In the genomic region with DNA sequence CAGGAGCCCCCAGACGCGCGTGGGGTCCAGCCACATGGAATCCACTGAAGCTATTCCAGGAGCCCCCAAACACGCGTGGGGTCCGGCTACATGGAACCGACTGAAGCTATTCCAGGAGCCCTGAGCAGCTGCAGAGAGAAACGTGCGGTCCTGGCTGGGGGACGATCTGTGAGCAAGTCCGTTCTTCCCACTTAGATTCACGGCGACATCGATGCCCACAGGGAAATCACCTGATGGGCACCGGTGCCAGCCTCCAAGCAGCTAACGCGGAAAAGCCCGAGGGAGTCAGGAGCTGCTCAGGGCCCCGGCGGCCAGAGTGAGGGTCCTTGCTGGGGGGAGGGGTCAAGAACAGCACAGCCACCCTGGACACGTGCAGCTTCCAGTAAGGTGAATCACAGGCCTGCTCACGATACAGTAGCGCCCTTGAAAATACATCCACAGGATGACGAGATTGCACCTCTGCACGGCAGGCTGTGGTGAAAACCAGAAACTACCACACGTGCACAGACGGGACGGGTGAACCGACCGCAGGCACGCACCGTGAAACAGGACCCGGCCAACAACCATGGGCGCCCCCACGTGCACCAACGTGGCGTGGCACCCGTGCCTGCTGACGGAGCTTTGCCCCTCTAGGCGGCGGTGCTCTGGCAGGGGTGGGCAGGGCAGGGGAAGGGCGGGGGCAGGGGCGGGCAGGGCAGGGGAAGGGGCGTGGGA, we compare ENCODE assay signal across 11 cellular contexts.
DNase-seq lines count a peak whose midpoint lies in the region; ATAC-seq and TF ChIP-seq lines count a peak whose summit lies in the region.
"Had no signal": no experiment of that assay in that cellular context is flagged by ENCODE, and none has a peak within 500 bp of the region (broad histone marks: within the 10 kb centered on the region; RNA-seq: fewer than 3 reads in every experiment).

No MANE protein-coding gene starts in this region.

- peak overlapping the region in 7 of 11 experiments; percentile 19 to 62 (median 50); a peak in 11 of 22 replicates for H3K27ac ChIP-seq in BLaER1 treated with 17β-estradiol and CSF1 and Interleukin-3, amounts not matched to agents 10 nM and 100 nM
- H3K27ac ChIP-seq in GM23338 (ENCODE audit: low read depth) (no peak overlapping the region), neural progenitor cell (no peak overlapping the region), prostate gland (no peak overlapping the region)
- H3K27ac ChIP-seq: epithelial cell of prostate had no signal

- peaks cover 0 to 78% (median 7%) of the 10 kb centered on the region in 11 experiments; a peak in 11 of 22 replicates for H3K27me3 ChIP-seq in BLaER1 treated with 17β-estradiol and CSF1 and Interleukin-3, amounts not matched to agents 10 nM and 100 nM
- no peaks in the 10 kb centered on the region for H3K27me3 ChIP-seq in GM23338 (ENCODE audit: insufficient read depth)
- no peaks in the 10 kb centered on the region for H3K27me3 ChIP-seq in neural progenitor cell
- H3K27me3 ChIP-seq in prostate gland (replicated peaks; ENCODE audit: insufficient read depth): no peaks in the 10 kb centered on the region

- no peak overlapping the region for H3K4me3 Mint-ChIP-seq in GM23338
- H3K4me3 Mint-ChIP-seq in activated T-cell treated with anti-CD3 and anti-CD28 coated beads, Interleukin-2, amount 50 U/mL, for 4 hours: no peak overlapping the region
- no peak overlapping the region for H3K4me3 Mint-ChIP-seq in neural progenitor cell
- H3K4me3 Mint-ChIP-seq: T-helper 1 cell treated with Interleukin-12 subunit alpha and Interleukin-12 subunit beta and Interleukin-4 antibody, amounts not matched to agents 30 μg/mL and 1 μg/mL, for 36 hours had no signal

- H3K79me2 ChIP-seq in GM23338 (replicated peaks; ENCODE audit: insufficient read depth) (no peaks in the 10 kb centered on the region), neural progenitor cell (ENCODE audit: low read depth) (no peaks in the 10 kb centered on the region)

- peak; percentile 79 for ATAC-seq in GM23338
- ATAC-seq in activated T-cell treated with anti-CD3 and anti-CD28 coated beads, Interleukin-2, amount 50 U/mL, for 4 hours: peak; percentile 38 to 71
- ATAC-seq: sciatic nerve had no signal

- 0 out of 22 replicates have a peak overlapping the region, but pooled peaks of 3 of the 11 experiments have one; percentile 6 to 16 (median 10) for H3K9ac ChIP-seq in BLaER1 treated with 17β-estradiol and CSF1 and Interleukin-3, amounts not matched to agents 10 nM and 100 nM
- H3K9ac ChIP-seq in neural progenitor cell: no peak overlapping the region

- intact Hi-C loops in prostate gland (cut with DNase I): no loop called here

- H3K4me3 ChIP-seq in BLaER1 treated with 17β-estradiol and CSF1 and Interleukin-3, amounts not matched to agents 10 nM and 100 nM: no peak overlapping the region
- H3K4me3 ChIP-seq in GM23338 (no peak overlapping the region), neural progenitor cell (no peak overlapping the region), prostate gland (no peak overlapping the region)

- peaks cover 44 to 91% (median 79%) of the 10 kb centered on the region in 10 experiments for H3K4me1 ChIP-seq in BLaER1 treated with 17β-estradiol and CSF1 and Interleukin-3, amounts not matched to agents 10 nM and 100 nM
- H3K4me1 ChIP-seq in GM23338 (ENCODE audit: insufficient read depth) (no peaks in the 10 kb centered on the region), neural progenitor cell (no peaks in the 10 kb centered on the region), prostate gland (replicated peaks) (no peaks in the 10 kb centered on the region)

- H3K27me3 Mint-ChIP-seq in GM23338 (ENCODE audit: insufficient read depth, low read depth, poor library complexity) (peaks cover 12% of the 10 kb centered on the region), neural progenitor cell (ENCODE audit: insufficient read depth, low read depth) (no peaks in the 10 kb centered on the region)
- H3K27me3 Mint-ChIP-seq in activated T-cell treated with anti-CD3 and anti-CD28 coated beads, Interleukin-2, amount 50 U/mL, for 4 hours (ENCODE audit: low read depth): no peaks in the 10 kb centered on the region

- H3K27ac Mint-ChIP-seq in GM23338 (no peak overlapping the region), neural progenitor cell (no peak overlapping the region)
- H3K27ac Mint-ChIP-seq: T-helper 1 cell treated with Interleukin-12 subunit alpha and Interleukin-12 subunit beta and Interleukin-4 antibody, amounts not matched to agents 30 μg/mL and 1 μg/mL, for 36 hours had no signal

- peak; percentile 22 to 54; a peak in 3 of 4 replicates for TF ChIP-seq CTCF in GM23338 (conservative IDR thresholded peaks at IDR 0.05; ENCODE audit: low read depth in 2 of 2)
- peak; percentile 51 for TF ChIP-seq CTCF in neural progenitor cell (IDR thresholded peaks at IDR 0.05)
- TF ChIP-seq CTCF in prostate gland (IDR thresholded peaks at IDR 0.05): no peak

- H3K36me3 Mint-ChIP-seq in GM23338 (ENCODE audit: low read depth) (no peaks in the 10 kb centered on the region), neural progenitor cell (peaks cover 8% of the 10 kb centered on the region)
- H3K36me3 Mint-ChIP-seq in activated T-cell treated with anti-CD3 and anti-CD28 coated beads, Interleukin-2, amount 50 U/mL, for 4 hours (ENCODE audit: insufficient read depth): peaks cover 11% of the 10 kb centered on the region

- H3K4me1 Mint-ChIP-seq in GM23338 (peaks cover 3% of the 10 kb centered on the region; the same call in 1 of the 3 replicates), neural progenitor cell (peaks cover 9% of the 10 kb centered on the region)
- no peaks in the 10 kb centered on the region for H3K4me1 Mint-ChIP-seq in activated T-cell treated with anti-CD3 and anti-CD28 coated beads, Interleukin-2, amount 50 U/mL, for 4 hours (ENCODE audit: low read depth)

- H4K20me1 ChIP-seq in BLaER1 treated with 17β-estradiol and CSF1 and Interleukin-3, amounts not matched to agents 10 nM and 100 nM: peaks cover 0 to 90% (median 24%) of the 10 kb centered on the region in 11 experiments; a peak in 17 of 22 replicates
- H4K20me1 ChIP-seq in GM23338 (replicated peaks; ENCODE audit: insufficient read depth) (no peaks in the 10 kb centered on the region), neural progenitor cell (ENCODE audit: low read depth) (no peaks in the 10 kb centered on the region)

- no peak for TF ChIP-seq POLR2A in prostate gland (IDR thresholded peaks at IDR 0.05)

- H3F3A ChIP-seq in GM23338 (replicated peaks; ENCODE audit: low read depth) (no peaks in the 10 kb centered on the region), neural progenitor cell (ENCODE audit: low read depth) (no peaks in the 10 kb centered on the region)

- no peak overlapping the region for H2AFZ ChIP-seq in GM23338
- H2AFZ ChIP-seq in neural progenitor cell (replicated peaks): no peak overlapping the region

- peaks cover 5 to 13% (median 9%) of the 10 kb centered on the region in 11 experiments; a peak in 18 of 22 replicates for H3K9me3 ChIP-seq in BLaER1 treated with 17β-estradiol and CSF1 and Interleukin-3, amounts not matched to agents 10 nM and 100 nM (replicated peaks in 1 of 11)
- H3K9me3 ChIP-seq in neural progenitor cell (ENCODE audit: low read depth) (no peaks in the 10 kb centered on the region), prostate gland (no peaks in the 10 kb centered on the region)

- DNase-seq in GM23338 (ENCODE audit: low spot score) (peak; percentile 53), neural progenitor cell (ENCODE audit: low spot score) (peak; percentile 63), prostate gland (ENCODE audit: low spot score) (no peak), NCI-H2171 (lab: John Stamatoyannopoulos, UW) (no peak), HPDE6-E6E7 (ENCODE audit: extremely low spot score) (no peak)
- DNase-seq in activated T-cell treated with anti-CD3 and anti-CD28 coated beads, Interleukin-2, amount 50 U/mL, for 4 hours: no peak
- no peak for DNase-seq in NK-92 treated with Interleukin-12 subunit alpha and Interleukin-12 subunit beta, amount 100 ng/mL, for 24 hours (lab: John Stamatoyannopoulos, UW)

- H3K4me2 ChIP-seq in BLaER1 treated with 17β-estradiol and CSF1 and Interleukin-3, amounts not matched to agents 10 nM and 100 nM: peak overlapping the region; percentile 50 to 99 (median 81)
- H3K4me2 ChIP-seq in GM23338 (no peak overlapping the region), neural progenitor cell (no peak overlapping the region)

- peaks cover 0 to 6% (median 0%) of the 10 kb centered on the region in 11 experiments; a peak in 2 of 22 replicates for H3K36me3 ChIP-seq in BLaER1 treated with 17β-estradiol and CSF1 and Interleukin-3, amounts not matched to agents 10 nM and 100 nM
- no peaks in the 10 kb centered on the region for H3K36me3 ChIP-seq in GM23338 (ENCODE audit: insufficient read depth)
- no peaks in the 10 kb centered on the region for H3K36me3 ChIP-seq in neural progenitor cell
- H3K36me3 ChIP-seq in prostate gland: no peaks in the 10 kb centered on the region

- no peaks in the 10 kb centered on the region for H3K9me2 ChIP-seq in GM23338 (ENCODE audit: insufficient read depth)

- WGBS in prostate gland: 78% methylated on average over 44 of the region's 44 CpGs

- no peaks in the 10 kb centered on the region; the same call in 2 of the 3 replicates for H3K9me3 Mint-ChIP-seq in GM23338
- no peaks in the 10 kb centered on the region for H3K9me3 Mint-ChIP-seq in activated T-cell treated with anti-CD3 and anti-CD28 coated beads, Interleukin-2, amount 50 U/mL, for 4 hours
- H3K9me3 Mint-ChIP-seq in neural progenitor cell: no peaks in the 10 kb centered on the region
- H3K9me3 Mint-ChIP-seq: T-helper 1 cell treated with Interleukin-12 subunit alpha and Interleukin-12 subunit beta and Interleukin-4 antibody, amounts not matched to agents 30 μg/mL and 1 μg/mL, for 36 hours had no signal

TF ChIP-seq in GM23338, 12 proteins besides CTCF, POLR2A, EP300 and RAD21 (continues in another document):
- TF ChIP-seq ZNF114 (CRISPR knock-in tag; IDR thresholded peaks at IDR 0.05) (no peak), EZH2 (IDR thresholded peaks at IDR 0.05; ENCODE audit: low read depth, unreplicated experiment) (no peak), NANOG (IDR thresholded peaks at IDR 0.05; ENCODE audit: borderline replicate concordance) (no peak), ZNF331 (CRISPR knock-in tag; IDR thresholded peaks at IDR 0.05; ENCODE audit: low read depth) (no peak), STAT1 (IDR thresholded peaks at IDR 0.05; ENCODE audit: unreplicated experiment) (no peak), EZH2phosphoT487 (IDR thresholded peaks at IDR 0.05; ENCODE audit: unreplicated experiment) (no peak), CREB1 (CRISPR knock-in tag; IDR thresholded peaks at IDR 0.05; ENCODE audit: low read depth) (no peak)

Comparison
In these comparisons a context has a peak if more than half of its experiments do, and no peak if none do; other contexts are left out.
1. H3K27ac ChIP-seq: peak in BLaER1 treated with 17β-estradiol and CSF1 and Interleukin-3, amounts not matched to agents 10 nM and 100 nM (7 of 11); none in GM23338 (single experiment), neural progenitor cell (single experiment) and prostate gland (0 of 2).
2. H3K4me2 ChIP-seq: peak in BLaER1 treated with 17β-estradiol and CSF1 and Interleukin-3, amounts not matched to agents 10 nM and 100 nM (11 of 11); none in GM23338 (single experiment) and neural progenitor cell (single experiment).
3. DNase-seq: peak in GM23338 (single experiment) and neural progenitor cell (single experiment); none in activated T-cell treated with anti-CD3 and anti-CD28 coated beads, Interleukin-2, amount 50 U/mL, for 4 hours (single experiment), NK-92 treated with Interleukin-12 subunit alpha and Interleukin-12 subunit beta, amount 100 ng/mL, for 24 hours (single experiment), prostate gland (single experiment), NCI-H2171 (single experiment) and HPDE6-E6E7 (single experiment).
4. CTCF ChIP-seq: peak in GM23338 (2 of 2) and neural progenitor cell (single experiment); none in prostate gland (0 of 4).